In the genomic region with DNA sequence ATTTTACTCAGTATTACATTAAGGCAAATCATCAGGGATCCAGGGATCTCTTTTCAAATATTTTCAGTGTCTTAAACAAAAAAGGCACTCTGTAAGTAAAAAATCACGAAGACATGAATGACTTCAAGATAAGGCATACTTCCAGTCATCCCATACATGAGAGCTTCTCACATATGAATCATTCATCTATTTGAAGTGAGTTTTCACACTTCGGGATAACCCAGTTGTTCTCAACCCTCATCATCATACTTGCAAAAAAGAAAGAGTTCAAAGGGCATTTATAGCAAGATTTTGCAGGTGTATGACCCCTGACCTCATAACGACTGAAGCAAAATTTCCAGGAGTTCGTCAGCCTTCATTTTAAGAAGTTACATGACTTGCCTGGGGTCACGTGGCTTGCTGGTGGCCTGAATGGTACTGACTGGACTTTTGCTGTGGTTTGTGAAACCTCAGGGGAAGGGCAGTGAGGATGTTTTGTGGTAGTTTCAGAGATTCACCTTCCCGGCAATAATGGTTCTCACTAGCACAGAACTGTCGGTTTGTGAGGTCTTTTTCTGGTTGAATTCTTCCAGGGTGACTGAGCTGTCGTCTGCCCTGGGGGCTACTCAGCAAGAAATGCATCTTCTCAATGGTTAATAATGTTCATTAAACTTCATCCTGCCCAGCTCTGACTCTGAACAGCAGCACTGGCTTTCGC, we compare ENCODE assay signal across 11 cellular contexts.
A peak's percentile ranks its signal among the peaks of the same experiment; 100 is the strongest.
DNase-seq lines count a peak whose midpoint lies in the region; ATAC-seq and TF ChIP-seq lines count a peak whose summit lies in the region.
"Had no signal": no experiment of that assay in that cellular context is flagged by ENCODE, and none has a peak within 500 bp of the region (broad histone marks: within the 10 kb centered on the region; RNA-seq: fewer than 3 reads in every experiment).

No MANE protein-coding gene starts in this region.

- ATAC-seq in GM19043 (IDR thresholded peaks at IDR 0.05; ENCODE audit: low read depth, unreplicated experiment), result peak; percentile 41
- peak; percentile 46 for ATAC-seq in HG02938 (IDR thresholded peaks at IDR 0.05; ENCODE audit: unreplicated experiment)
- no peak for ATAC-seq in aorta (ENCODE audit: low FRiP score)

- H3K27me3 ChIP-seq in BE2C, result no peaks in the 10 kb centered on the region
- H3K27me3 ChIP-seq in aorta (ENCODE audit: control insufficient read depth in 1 of 2, insufficient read depth in 2 of 2, low read length in 1 of 2), result no peaks in the 10 kb centered on the region

- CTCF ChIA-PET in Calu3 (lab: Charles Lee), result no interaction called here

- H3K27ac ChIP-seq in aorta (ENCODE audit: low read depth in 1 of 2, low read length in 2 of 2), result no peak overlapping the region

- TF ChIP-seq CTCF in BE2C (IDR thresholded peaks at IDR 0.05; ENCODE audit: low read depth, low read length) (no peak), Calu3 (IDR thresholded peaks at IDR 0.05; ENCODE audit: unreplicated experiment) (no peak)

- H3K9me3 ChIP-seq in BE2C (no peaks in the 10 kb centered on the region), aorta (ENCODE audit: control insufficient read depth, low read length) (no peaks in the 10 kb centered on the region)

- H3K36me3 ChIP-seq in BE2C (no peaks in the 10 kb centered on the region), aorta (ENCODE audit: control insufficient read depth in 1 of 2, insufficient read depth in 2 of 2, low read length in 1 of 2) (no peaks in the 10 kb centered on the region)

- no peaks in the 10 kb centered on the region for H3K36me3 Mint-ChIP-seq in Calu3 (ENCODE audit: insufficient read depth, unreplicated experiment)
- H3K36me3 Mint-ChIP-seq: CD8-positive, alpha-beta memory T cell had no signal

- H3K9me3 Mint-ChIP-seq in Calu3 (ENCODE audit: low read depth, unreplicated experiment), result no peaks in the 10 kb centered on the region
- H3K9me3 Mint-ChIP-seq: CD8-positive, alpha-beta memory T cell had no signal

- no peak for DNase-seq in BE2C
- peak; percentile 33 for DNase-seq in OCI-M1 (lab: John Stamatoyannopoulos, UW)
- no peak for DNase-seq in Calu3
- no peak for DNase-seq in GDM1 (lab: John Stamatoyannopoulos, UW)
- no peak for DNase-seq in aorta
- DNase-seq in HT-29 (ENCODE audit: low spot score), result no peak
- DNase-seq: activated naive CD4-positive, alpha-beta T cell had no signal

- H3K4me3 ChIP-seq in BE2C (ENCODE audit: low read depth, low read length) (peak overlapping the region; percentile 14; the same call in 1 of the 2 replicates), aorta (ENCODE audit: low read length in 2 of 2) (no peak overlapping the region)

- H3K4me3 Mint-ChIP-seq in Calu3 (ENCODE audit: low read depth, unreplicated experiment), result no peak overlapping the region
- H3K4me3 Mint-ChIP-seq: neural crest cell had no signal

- H3K27ac Mint-ChIP-seq in Calu3 (ENCODE audit: unreplicated experiment), result no peak overlapping the region
- H3K27ac Mint-ChIP-seq: CD8-positive, alpha-beta memory T cell had no signal

- WGBS in aorta, 2 donors, result 36 to 42% methylated on average over 9 of the region's 9 CpGs

- H3K4me1 ChIP-seq in BE2C (peaks cover 5% of the 10 kb centered on the region), aorta (ENCODE audit: control insufficient read depth in 1 of 2, insufficient read depth in 2 of 2, low read length in 2 of 2) (no peaks in the 10 kb centered on the region)

- no TSS peak for BruUV-seq in Calu3 (replicated peaks; lab: Mats Ljungman, UMichigan)

- H3K27me3 Mint-ChIP-seq in Calu3 (ENCODE audit: unreplicated experiment), result no peaks in the 10 kb centered on the region

- intact Hi-C loops in Calu3 (cut with micrococcal nuclease; ENCODE audit: unreplicated experiment) (loop anchor here (1.0 to 10.0 kb wide), 2 partner anchors 93 to 239 kb away; no protein-coding TSS in a partner anchor), aorta (cut with DNase I) (loop anchor here (2.0 to 5.0 kb wide), 3 partner anchors 91 to 241 kb away; no protein-coding TSS in a partner anchor)

- no peaks in the 10 kb centered on the region for H3K4me1 Mint-ChIP-seq in Calu3 (ENCODE audit: low read depth, unreplicated experiment)
